In the genomic region with DNA sequence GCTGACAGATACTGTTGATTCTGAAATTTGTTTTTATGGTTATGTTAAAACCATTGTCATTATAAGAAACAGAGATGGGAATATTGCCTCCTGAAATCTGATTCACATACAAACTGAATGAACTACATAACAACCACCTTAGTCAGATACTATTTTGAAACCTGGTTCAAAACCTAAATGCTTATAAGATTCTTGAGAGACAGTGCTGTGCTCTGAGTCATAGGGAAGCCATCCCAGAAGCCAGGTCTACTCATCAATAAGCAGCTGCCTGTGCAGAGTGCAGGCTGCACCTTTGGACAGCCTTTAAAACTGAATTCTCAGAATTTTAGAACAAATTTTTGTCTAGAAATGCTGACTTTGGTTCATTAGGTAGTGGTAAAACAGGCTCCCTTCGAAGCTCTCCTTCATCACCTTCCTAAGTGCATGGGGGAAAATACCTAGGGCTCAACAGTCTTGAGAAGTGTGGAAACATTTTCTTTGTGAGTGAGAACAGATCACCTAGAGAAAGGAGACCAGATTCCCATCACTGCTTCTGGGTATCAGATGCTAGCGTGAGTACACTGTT, we compare ENCODE assay signal across 15 cellular contexts. TPM values are rescaled to one million over a fixed set of nuclear protein-coding genes. Genes with fewer than 3 reads are reported as not detected.
DNase-seq lines count a peak whose midpoint lies in the region; ATAC-seq and TF ChIP-seq lines count a peak whose summit lies in the region.
"Had no signal": no experiment of that assay in that cellular context is flagged by ENCODE, and none has a peak within 500 bp of the region (broad histone marks: within the 10 kb centered on the region; RNA-seq: fewer than 3 reads in every experiment).

TSS of gene SERPINB7 (plus strand) at position 253 of the 565 bp plus-strand sequence. CDS start 6,955 bp downstream, outside the sequence.

- peak; percentile 91 for ATAC-seq in IMR-90 (ENCODE audit: low read depth)
- ATAC-seq in HG03565 (IDR thresholded peaks at IDR 0.05; ENCODE audit: unreplicated experiment) = no peak
- ATAC-seq in HG03354 (IDR thresholded peaks at IDR 0.05; ENCODE audit: poor library complexity, severe bottlenecking, unreplicated experiment) = no peak
- ATAC-seq: activated T-cell treated with anti-CD3 and anti-CD28 coated beads, Interleukin-2, amount 50 U/mL, for 72 hours; naive thymus-derived CD8-positive, alpha-beta T cell; upper lobe of right lung had no signal

- dilution Hi-C loops in IMR-90 (cut with HindIII; ENCODE audit: low sequenced_read_pairs, unreplicated experiment) = no loop called here

- no CpG with 5 or more reads among the region's 2 CpGs for WGBS in IMR-90 (ENCODE audit: extremely low coverage in 2 of 2, insufficient read length in 1 of 2), 2 experiments

- peak within 1 kb of the TSS; percentile 96 for H3K4ac ChIP-seq in IMR-90 (ENCODE audit: low read depth, low read length)

- no peak for TF ChIP-seq CTCF in AG04450 (IDR thresholded peaks at IDR 0.05; ENCODE audit: low read depth, low read length)
- TF ChIP-seq CTCF in IMR-90 (conservative IDR thresholded peaks at IDR 0.05; ENCODE audit: low read depth, low read length) = no peak
- no peak for TF ChIP-seq CTCF in astrocyte of the spinal cord (IDR thresholded peaks at IDR 0.05; ENCODE audit: low read depth, low read length)
- TF ChIP-seq CTCF in GM10248 (IDR thresholded peaks at IDR 0.05; ENCODE audit: control extremely low read depth, extremely low read depth, low read depth, missing control alignments) = no peak

- H3K9me1 ChIP-seq in IMR-90 (ENCODE audit: insufficient read depth, low read length) = peaks cover 11% of the 10 kb centered on the region

- H3K14ac ChIP-seq in IMR-90 (replicated peaks; ENCODE audit: low read depth, low read length) = peak within 1 kb of the TSS; percentile 93

- H4K5ac ChIP-seq in IMR-90 (ENCODE audit: low read depth, low read length) = peak within 1 kb of the TSS; percentile 55; the same call in 1 of the 2 replicates

- in situ Hi-C loops in IMR-90 (cut with MboI; ENCODE audit: low sequenced_read_pairs) = no loop called here
- in situ Hi-C loops in astrocyte of the spinal cord (cut with HindIII; ENCODE audit: low sequenced_read_pairs) = no loop called here

- peak within 1 kb of the TSS; percentile 93 for H2AK5ac ChIP-seq in IMR-90 (ENCODE audit: low read depth, low read length)

- H3K18ac ChIP-seq in IMR-90 (ENCODE audit: low read depth, low read length) = peak within 1 kb of the TSS; percentile 82; the same call in 1 of the 2 replicates

- peak within 1 kb of the TSS; percentile 93 for H2BK5ac ChIP-seq in IMR-90 (ENCODE audit: low read depth, low read length, poor library complexity, severe bottlenecking)

- peaks cover 9% of the 10 kb centered on the region; the same call in 1 of the 2 replicates for H3K4me1 ChIP-seq in IMR-90 (ENCODE audit: control insufficient read depth, insufficient read depth, low read length)
- H3K4me1 ChIP-seq: upper lobe of right lung had no signal

- H4K8ac ChIP-seq in IMR-90 (ENCODE audit: low read depth in 2 of 2, low read length in 2 of 2) = peak within 1 kb of the TSS; percentile 68 to 84

- H2BK20ac ChIP-seq in IMR-90 (ENCODE audit: low read depth, low read length) = peak within 1 kb of the TSS; percentile 99

- peak within 1 kb of the TSS; percentile 98 for H2BK120ac ChIP-seq in IMR-90 (ENCODE audit: low read depth, low read length)

- peak within 1 kb of the TSS; percentile 68 for H2AK9ac ChIP-seq in IMR-90 (replicated peaks; ENCODE audit: low read depth, low read length, poor library complexity)

- CTCF ChIA-PET in AG04450 (lab: Charles Lee) (no interaction called here), IMR-90 (lab: Yijun Ruan, JAX) (no interaction called here), GM10248 (lab: Yijun Ruan, JAX) (no interaction called here)

- H3K36me3 ChIP-seq in IMR-90 (ENCODE audit: control insufficient read depth, insufficient read depth, low read length) = no peaks in the 10 kb centered on the region
- H3K36me3 ChIP-seq: upper lobe of right lung had no signal

- peak within 1 kb of the TSS; percentile 92 for H3K23ac ChIP-seq in IMR-90 (ENCODE audit: low read depth, low read length)

- no peak within 1 kb of the TSS for H3K9ac ChIP-seq in IMR-90 (ENCODE audit: low read depth, low read length)

- intact Hi-C loops in IMR-90 (cut with micrococcal nuclease) = no loop called here

- H3K27ac ChIP-seq in AG04450 (ENCODE audit: low read depth, low read length) = peak within 1 kb of the TSS; percentile 49
- H3K27ac ChIP-seq in IMR-90 (ENCODE audit: insufficient read depth, low read length) = no peak within 1 kb of the TSS
- H3K27ac ChIP-seq: upper lobe of right lung had no signal

- H3K4me3 ChIP-seq in AG04450 (ENCODE audit: low read depth, low read length) = no peak within 1 kb of the TSS
- no peak within 1 kb of the TSS for H3K4me3 ChIP-seq in IMR-90 (ENCODE audit: insufficient read depth, low read depth, low read length)
- H3K4me3 ChIP-seq in astrocyte of the spinal cord (ENCODE audit: low read depth, low read length) = no peak within 1 kb of the TSS
- H3K4me3 ChIP-seq: upper lobe of right lung had no signal

- peak within 1 kb of the TSS; percentile 88 for H4K91ac ChIP-seq in IMR-90 (ENCODE audit: insufficient read depth, low read depth, low read length)

- DNase-seq in AG04450 (ENCODE audit: low read depth, low spot score) (peak; percentile 71), IMR-90 (peak; percentile 95), astrocyte of the spinal cord (ENCODE audit: low read depth, low spot score) (peak; percentile 80), kidney tubule cell (ENCODE audit: low spot score) (peak; percentile 96), GM10248 (ENCODE audit: extremely low spot score) (no peak), SK-N-DZ (ENCODE audit: low spot score) (no peak)
- DNase-seq: activated T-cell treated with anti-CD3 and anti-CD28 coated beads, Interleukin-2, amount 50 U/mL, for 72 hours; C1 segment of cervical spinal cord; erythroblast; naive thymus-derived CD8-positive, alpha-beta T cell; SHP77 treated with DMSO at 0.1 percent for 48 hours; upper lobe of right lung had no signal

- H3K79me1 ChIP-seq in IMR-90 (ENCODE audit: low read depth in 1 of 2, low read length in 2 of 2) = peaks cover 0 to 15% of the 10 kb centered on the region in 2 experiments; a peak in 2 of 4 replicates

- BruUV-seq in IMR-90 (replicated peaks; lab: Mats Ljungman, UMichigan) = no TSS peak

- peak within 1 kb of the TSS; percentile 69 for H2AFZ ChIP-seq in IMR-90 (replicated peaks; ENCODE audit: low read length, poor library complexity)

- POLR2A ChIA-PET in AG04450 (lab: Yijun Ruan, JAX) (interaction anchor here (1.3 kb wide), 1 partner anchor 11 kb away, joined by 4 read pairs; no protein-coding TSS in a partner anchor), IMR-90 (lab: Charles Lee; ENCODE audit: unreplicated experiment) (no interaction called here), GM10248 (lab: Yijun Ruan, JAX) (no interaction called here)

- peak within 1 kb of the TSS; percentile 64; the same call in 1 of the 2 replicates for H3K4me2 ChIP-seq in IMR-90 (ENCODE audit: low read depth, low read length)

- no peak for TF ChIP-seq POLR2A in IMR-90 (IDR thresholded peaks at IDR 0.05; ENCODE audit: low read depth, low read length)

- H3K27me3 ChIP-seq in AG04450 (ENCODE audit: control insufficient read depth, insufficient read depth, low read length) (no peaks in the 10 kb centered on the region), IMR-90 (ENCODE audit: control insufficient read depth, insufficient read depth, low read length) (no peaks in the 10 kb centered on the region)
- H3K27me3 ChIP-seq: upper lobe of right lung had no signal

- TF ChIP-seq RAD21 in IMR-90 (IDR thresholded peaks at IDR 0.05; ENCODE audit: low read length) = no peak

- H2BK15ac ChIP-seq in IMR-90 (ENCODE audit: low read depth, low read length) = peak within 1 kb of the TSS; percentile 82; the same call in 2 of the 3 replicates

- peak within 1 kb of the TSS; percentile 60 for H3K56ac ChIP-seq in IMR-90 (ENCODE audit: extremely low read depth, insufficient read depth, low read length)

- no peaks in the 10 kb centered on the region for H4K20me1 ChIP-seq in IMR-90 (ENCODE audit: insufficient read depth, low read length)

- H3K9me3 ChIP-seq in AG04450 (ENCODE audit: control insufficient read depth, insufficient read depth, low read length) (no peaks in the 10 kb centered on the region), IMR-90 (ENCODE audit: control insufficient read depth, insufficient read depth, low read length) (no peaks in the 10 kb centered on the region)
- H3K9me3 ChIP-seq: upper lobe of right lung had no signal

TF ChIP-seq in IMR-90, 13 proteins besides CTCF, POLR2A, EP300 and RAD21:
- TF ChIP-seq CEBPB (IDR thresholded peaks at IDR 0.05; ENCODE audit: low read depth, low read length) (peak; percentile 52; the same call in 1 of the 2 replicates), FOS (IDR thresholded peaks at IDR 0.05; ENCODE audit: low read depth, low read length) (peak; percentile 64), NFE2L2 (IDR thresholded peaks at IDR 0.05; ENCODE audit: low read depth, low read length) (no peak), BHLHE40 (IDR thresholded peaks at IDR 0.05; ENCODE audit: low read depth, low read length) (no peak), RCOR1 (IDR thresholded peaks at IDR 0.05; ENCODE audit: insufficient replicate concordance, low read length) (no peak)

RNA-seq across cellular contexts. Expression of gene SERPINB7, which starts in this region (rescaled TPM):
- polyA plus RNA-seq in AG04450 (2011; rRNA removed) (23.1 and 28.1 TPM in 2 replicates), IMR-90 (2012; rRNA removed) (76.5 and 79.9 TPM in 2 replicates)
- 10.0 and 10.9 TPM in 2 replicates for polyA minus RNA-seq in AG04450 (2011; rRNA and poly(A)+ RNA removed)
- total RNA-seq in IMR-90 (2012; rRNA removed) = 100 and 120 TPM in 2 replicates
- 21.4 and 33.7 TPM in 2 replicates for polyA plus RNA-seq in IMR-90 (2012; cell fraction: cytosol; rRNA removed)
- 4.6 and 37.3 TPM in 2 replicates for polyA plus RNA-seq in IMR-90 (2012; cell fraction: nucleus; rRNA removed; ENCODE audit: low replicate concordance)
- not detected in 2 replicates for polyA plus RNA-seq in SK-N-DZ (2014; cell fraction: cytosol; rRNA removed)
- polyA plus RNA-seq in SK-N-DZ (2014; cell fraction: nucleus; rRNA removed) = not detected in 2 replicates
- total RNA-seq: activated T-cell treated with anti-CD3 and anti-CD28 coated beads, Interleukin-2, amount 50 U/mL, for 72 hours; cardiac septum; naive thymus-derived CD8-positive, alpha-beta T cell had no signal
- polyA plus RNA-seq: naive thymus-derived CD8-positive, alpha-beta T cell had no signal

Comparison
In these comparisons a context has a peak if more than half of its experiments do, and no peak if none do; other contexts are left out.
1. DNase-seq: peak in AG04450 (single experiment), IMR-90 (single experiment), astrocyte of the spinal cord (single experiment) and kidney tubule cell (single experiment); none in GM10248 (single experiment) and SK-N-DZ (single experiment).